Comparison of ENCODE assay signal across 35 cellular contexts in genomic region chr5:154481584-154482381, GRCh38. TPM values are rescaled to one million over a fixed set of nuclear protein-coding genes. Genes with fewer than 3 reads are reported as not detected.
"Had no signal": no experiment of that assay in that cellular context is flagged by ENCODE, and none has a peak within 500 bp of the region (broad histone marks: within the 10 kb centered on the region; RNA-seq: fewer than 3 reads in every experiment).

No MANE protein-coding gene starts in this region.

- ATAC-seq: activated CD8-positive, alpha-beta memory T cell treated with anti-CD3 and anti-CD28 coated beads, Interleukin-2, amount 10 ng/mL, durations not matched to agents 7 days and 5 days; activated CD8-positive, alpha-beta T cell treated with anti-CD3 and anti-CD28 coated beads, Interleukin-2, amount 10 ng/mL, durations not matched to agents 7 days and 5 days; effector memory CD8-positive, alpha-beta T cell; gastroesophageal sphincter; left lung; lower lobe of right lung; mucosa of descending colon; right lobe of liver had no signal

- H3K27ac Mint-ChIP-seq: activated CD4-positive, alpha-beta T cell treated with anti-CD3 and anti-CD28 coated beads, Interleukin-2, amount 10 ng/mL, durations not matched to agents 24 days and 14 days; activated CD8-positive, alpha-beta memory T cell treated with anti-CD3 and anti-CD28 coated beads, Interleukin-2, amount 10 ng/mL, durations not matched to agents 7 days and 5 days; activated CD8-positive, alpha-beta T cell treated with anti-CD3 and anti-CD28 coated beads, Interleukin-2, amount 10 ng/mL, durations not matched to agents 7 days and 5 days; activated naive CD4-positive, alpha-beta T cell treated with anti-CD3 and anti-CD28 coated beads, Interleukin-2, amount 50 U/mL, for 24 hours; activated naive CD8-positive, alpha-beta T cell treated with anti-CD3 and anti-CD28 coated beads, Interleukin-2, amount 50 U/mL, for 24 hours; activated T-helper 2 cell treated with anti-CD3 and anti-CD28 coated beads, Interferon-gamma antibody, Interleukin-2, Interleukin-4, amounts not matched to agents 10 μg/mL and 5 μg/mL and 100 μg/mL, durations not matched to agents 14 hours and 24 hours and 36 hours; effector memory CD8-positive, alpha-beta T cell; nephron; T-helper 1 cell treated with Interleukin-12 subunit alpha and Interleukin-12 subunit beta and Interleukin-4 antibody, amounts not matched to agents 30 μg/mL and 1 μg/mL, for 36 hours had no signal

- H3K36me3 ChIP-seq: gastroesophageal sphincter, left lung, lower lobe of right lung, right lobe of liver, suprapubic skin, tibial artery, WERI-Rb-1 had no signal

- DNase-seq: activated CD4-positive, alpha-beta T cell treated with anti-CD3 and anti-CD28 coated beads, Interleukin-2, amount 10 ng/mL, durations not matched to agents 24 days and 14 days; activated CD4-positive, CD25-positive, alpha-beta regulatory T cell treated with anti-CD3 and anti-CD28 coated beads, Interleukin-2, amount 50 U/mL, for 72 hours; activated CD8-positive, alpha-beta memory T cell treated with anti-CD3 and anti-CD28 coated beads, Interleukin-2, amount 10 ng/mL, durations not matched to agents 7 days and 5 days; activated CD8-positive, alpha-beta T cell treated with anti-CD3 and anti-CD28 coated beads, Interleukin-2, amount 10 ng/mL, durations not matched to agents 7 days and 5 days; activated naive CD8-positive, alpha-beta T cell treated with anti-CD3 and anti-CD28 coated beads, Interleukin-2, amount 50 U/mL, for 24 hours; amygdala; caudate nucleus; cortex of kidney; effector memory CD8-positive, alpha-beta T cell; hypothalamus; left lung; lower lobe of right lung; mucosa of descending colon; posterior cingulate gyrus; right lobe of liver; stimulated activated CD4-positive, alpha-beta T cell treated with anti-CD3 and anti-CD28 coated beads, Interleukin-1b, Interleukin-23, amount 100 ng/mL, for 48 hours; stimulated activated CD4-positive, alpha-beta T cell treated with anti-CD3 and anti-CD28 coated beads, Interleukin-4, amount 100 ng/mL, for 4 hours; stimulated activated CD8-positive, alpha-beta memory T cell treated with anti-CD3 and anti-CD28 coated beads, Interleukin-4, amount 100 ng/mL, for 48 hours; stimulated activated naive CD4-positive, alpha-beta T cell; T-helper 9 cell; tibial artery; WERI-Rb-1 had no signal

- H3K27ac ChIP-seq: gastroesophageal sphincter, left lung, lower lobe of right lung, right lobe of liver, skin epidermis, suprapubic skin, tibial artery, WERI-Rb-1 had no signal

- H3K4me1 ChIP-seq: right lobe of liver had no signal

- H3K4me3 Mint-ChIP-seq: activated CD4-positive, alpha-beta T cell treated with anti-CD3 and anti-CD28 coated beads, Interleukin-2, amount 10 ng/mL, durations not matched to agents 24 days and 14 days; activated CD8-positive, alpha-beta memory T cell treated with anti-CD3 and anti-CD28 coated beads, Interleukin-2, amount 10 ng/mL, durations not matched to agents 7 days and 5 days; activated CD8-positive, alpha-beta T cell treated with anti-CD3 and anti-CD28 coated beads, Interleukin-2, amount 10 ng/mL, durations not matched to agents 7 days and 5 days; activated naive CD4-positive, alpha-beta T cell treated with anti-CD3 and anti-CD28 coated beads, Interleukin-2, amount 50 U/mL, for 24 hours; effector memory CD8-positive, alpha-beta T cell; T-helper 1 cell treated with Interleukin-12 subunit alpha and Interleukin-12 subunit beta and Interleukin-4 antibody, amounts not matched to agents 30 μg/mL and 1 μg/mL, for 36 hours had no signal

- H3K36me3 Mint-ChIP-seq: activated CD8-positive, alpha-beta memory T cell treated with anti-CD3 and anti-CD28 coated beads, Interleukin-2, amount 10 ng/mL, durations not matched to agents 7 days and 5 days; activated naive CD4-positive, alpha-beta T cell treated with anti-CD3 and anti-CD28 coated beads, Interleukin-2, amount 50 U/mL, for 24 hours had no signal

- H3K9me3 ChIP-seq: gastroesophageal sphincter, left lung, lower lobe of right lung, mucosa of descending colon, right lobe of liver, suprapubic skin, tibial artery had no signal

- H3K4me3 ChIP-seq: gastroesophageal sphincter, left lung, lower lobe of right lung, mucosa of descending colon, right lobe of liver, skin epidermis, suprapubic skin, tibial artery had no signal

- H3K9me3 Mint-ChIP-seq: activated naive CD4-positive, alpha-beta T cell treated with anti-CD3 and anti-CD28 coated beads, Interleukin-2, amount 50 U/mL, for 24 hours; activated naive CD8-positive, alpha-beta T cell treated with anti-CD3 and anti-CD28 coated beads, Interleukin-2, amount 50 U/mL, for 24 hours; effector memory CD8-positive, alpha-beta T cell; nephron; T-helper 1 cell treated with Interleukin-12 subunit alpha and Interleukin-12 subunit beta and Interleukin-4 antibody, amounts not matched to agents 30 μg/mL and 1 μg/mL, for 36 hours had no signal

RNA-seq across cellular contexts. Expression of gene HAND1, which starts 3.8 kb away (rescaled TPM):
- total RNA-seq: activated CD4-positive, alpha-beta T cell treated with anti-CD3 and anti-CD28 coated beads, Interleukin-2, amount 10 ng/mL, durations not matched to agents 24 days and 14 days; activated CD8-positive, alpha-beta memory T cell treated with anti-CD3 and anti-CD28 coated beads, Interleukin-2, amount 10 ng/mL, durations not matched to agents 7 days and 5 days; activated CD8-positive, alpha-beta T cell treated with anti-CD3 and anti-CD28 coated beads, Interleukin-2, amount 10 ng/mL, durations not matched to agents 7 days and 5 days; activated T-helper 2 cell treated with anti-CD3 and anti-CD28 coated beads, Interferon-gamma antibody, Interleukin-2, Interleukin-4, amounts not matched to agents 10 μg/mL and 5 μg/mL and 100 μg/mL, durations not matched to agents 14 hours and 24 hours and 36 hours; chondrocyte; endothelial cell of umbilical vein; fibroblast of lung; fibroblast of villous mesenchyme; gastroesophageal sphincter; left lung; osteoblast; right lobe of liver; suprapubic skin had no signal
- polyA plus RNA-seq: endothelial cell of umbilical vein, esophagus, fibroblast of lung had no signal
